17 cellular contexts compared by ENCODE assay signal in the genomic region with DNA sequence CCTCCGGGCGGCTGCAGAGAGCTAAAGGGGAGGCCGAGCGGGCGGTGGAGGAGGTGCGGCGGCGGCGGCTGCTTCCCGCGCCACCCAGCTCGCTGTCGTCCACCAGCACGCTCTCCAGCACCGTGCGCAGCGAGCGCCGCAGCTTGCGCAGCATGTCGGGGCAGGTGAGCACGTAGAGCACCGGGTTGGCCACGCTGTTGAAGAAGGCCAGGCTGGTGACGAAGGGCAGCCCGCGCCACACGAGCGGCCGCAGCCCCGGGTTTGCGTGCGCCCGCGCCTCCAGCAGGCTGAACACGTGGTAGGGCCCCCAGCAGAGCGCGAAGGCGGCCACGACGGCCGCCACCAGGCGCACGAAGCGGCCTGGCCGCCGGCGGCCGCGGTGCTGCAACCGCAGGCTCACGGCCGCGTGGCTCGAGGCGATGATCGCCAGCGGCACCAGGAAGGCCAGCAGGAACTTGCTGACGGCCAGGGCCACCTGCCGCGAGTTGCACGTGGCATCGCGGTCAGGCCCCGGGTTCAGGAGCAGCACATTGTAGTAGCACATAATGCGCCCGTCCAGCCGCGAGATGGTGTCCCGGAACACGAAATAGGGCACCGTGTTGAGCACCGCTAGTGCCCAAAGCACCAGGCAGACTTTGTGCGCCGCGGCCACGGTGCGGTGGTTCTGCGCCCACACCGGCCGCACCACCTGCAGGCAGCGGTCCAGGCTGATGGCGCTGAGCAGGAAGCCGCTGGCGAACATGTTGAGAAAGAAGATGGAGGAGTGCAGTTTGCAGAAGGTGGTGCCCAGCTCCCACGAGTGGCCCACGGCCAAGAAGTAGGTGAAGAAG. TPM values are rescaled to one million over a fixed set of nuclear protein-coding genes. Genes with fewer than 3 reads are reported as not detected.
A peak's percentile ranks its signal among the peaks of the same experiment; 100 is the strongest.
DNase-seq lines count a peak whose midpoint lies in the region; TF ChIP-seq lines count a peak whose summit lies in the region.
"Had no signal": no experiment of that assay in that cellular context is flagged by ENCODE, and none has a peak within 500 bp of the region (broad histone marks: within the 10 kb centered on the region; RNA-seq: fewer than 3 reads in every experiment).

No MANE protein-coding gene starts in this region.

- no peaks in the 10 kb centered on the region for H3K79me2 ChIP-seq in osteoblast (ENCODE audit: insufficient read depth, low read length)

- no peaks in the 10 kb centered on the region for H3K27me3 ChIP-seq in osteoblast (ENCODE audit: insufficient read depth, low read length)
- H3K27me3 ChIP-seq: dorsolateral prefrontal cortex had no signal

- H4K20me1 ChIP-seq in osteoblast (ENCODE audit: insufficient read depth, low read length) = no peaks in the 10 kb centered on the region

- H3K27ac ChIP-seq in osteoblast (ENCODE audit: low read depth, low read length) = no peak overlapping the region
- H3K27ac ChIP-seq: prostate gland had no signal

- TF ChIP-seq CTCF in epithelial cell of proximal tubule (conservative IDR thresholded peaks at IDR 0.05; ENCODE audit: low read depth, low read length) (no peak), osteoblast (IDR thresholded peaks at IDR 0.05; ENCODE audit: extremely low read depth, low read depth, low read length) (no peak), GM13977 (IDR thresholded peaks at IDR 0.05; ENCODE audit: extremely low read depth, insufficient read depth, missing control alignments) (no peak)

- H2AFZ ChIP-seq in osteoblast (ENCODE audit: low read length) = no peak overlapping the region

- no peaks in the 10 kb centered on the region for H3K4me1 ChIP-seq in osteoblast (ENCODE audit: insufficient read depth, low read length)
- H3K4me1 ChIP-seq: HAP-1, prostate gland had no signal

- no peak overlapping the region for H3K4me2 ChIP-seq in osteoblast (ENCODE audit: insufficient read depth, low read length)

- in situ Hi-C loops in GM13977 (cut with MboI; ENCODE audit: low pct_unique_long_range_greater_than_20kb, low sequenced_read_pairs, unreplicated experiment) = loop anchor here (10.0 kb wide), 1 partner anchor 68 kb away; the partner anchor contains the start of gene MS4A10

- no peaks in the 10 kb centered on the region for H3K9me3 ChIP-seq in osteoblast (ENCODE audit: low read depth, low read length)
- H3K9me3 ChIP-seq: HAP-1, prostate gland had no signal

- DNase-seq in HT-29 (ENCODE audit: low spot score) (peak; percentile 73), epithelial cell of proximal tubule (ENCODE audit: low read depth) (no peak), osteoblast (ENCODE audit: insufficient read length, low spot score, missing footprints) (peak; percentile 76), SIG-M5 (lab: John Stamatoyannopoulos, UW) (no peak), NCI-H1436 (lab: John Stamatoyannopoulos, UW) (no peak), GM13977 (ENCODE audit: low spot score) (no peak)
- DNase-seq: activated CD8-positive, alpha-beta memory T cell treated with anti-CD3 and anti-CD28 coated beads for 24 hours; activated gamma-delta T cell; DMS 273 treated with DMSO at 0.1 percent for 48 hours; Kasumi-1; NCI-H1694; NCI-H510A treated with DMSO at 0.1 percent for 48 hours; trophoblast cell had no signal

- H3K4me3 ChIP-seq in epithelial cell of proximal tubule (ENCODE audit: low read depth, low read length) (peak overlapping the region; percentile 47), osteoblast (ENCODE audit: insufficient read depth, low read length) (no peak overlapping the region)
- H3K4me3 ChIP-seq: HAP-1, prostate gland had no signal

- H3K36me3 ChIP-seq in osteoblast (ENCODE audit: insufficient read depth, low read length) = peaks cover 12% of the 10 kb centered on the region

RNA-seq across cellular contexts. Expression of gene PTGDR2, which starts 2.9 kb away (rescaled TPM):
- 0.41 TPM in 1 of 2 replicates, not detected in the other for total RNA-seq in HT-29 (2014; rRNA removed; shearing (Covaris generic))
- total RNA-seq in epithelial cell of proximal tubule = 0.29 TPM in 1 of 2 replicates, not detected in the other
- not detected in 2 replicates for total RNA-seq in osteoblast

RNA-seq across cellular contexts. Expression of gene CCDC86, which starts 10.9 kb away (rescaled TPM):
- total RNA-seq in HT-29 (2014; rRNA removed; shearing (Covaris generic)) = 56.4 and 60.6 TPM in 2 replicates
- total RNA-seq in epithelial cell of proximal tubule = 38.6 and 61.5 TPM in 2 replicates
- total RNA-seq in osteoblast = 6.2 and 7.4 TPM in 2 replicates

RNA-seq across cellular contexts. Expression of gene ZP1, which starts 14.5 kb away (rescaled TPM):
- total RNA-seq in HT-29 (2014; rRNA removed; shearing (Covaris generic)) = not detected in 2 replicates
- total RNA-seq in epithelial cell of proximal tubule = not detected in 2 replicates
- total RNA-seq in osteoblast = under 0.01 and 0.36 TPM in 2 replicates
- total RNA-seq: mononuclear cell had no signal

RNA-seq across cellular contexts. Expression of gene PRPF19, which starts 53.5 kb away (rescaled TPM):
- total RNA-seq in HT-29 (2014; rRNA removed; shearing (Covaris generic)) = 144 and 152 TPM in 2 replicates
- total RNA-seq in epithelial cell of proximal tubule = 73.2 and 159 TPM in 2 replicates
- 39.8 and 46.0 TPM in 2 replicates for total RNA-seq in osteoblast

Comparison
In these comparisons a context has a peak if more than half of its experiments do, and no peak if none do; other contexts are left out.
1. DNase-seq: peak in HT-29 (single experiment) and osteoblast (single experiment); none in epithelial cell of proximal tubule (single experiment), SIG-M5 (single experiment), NCI-H1436 (single experiment) and GM13977 (single experiment).